ENCODE assay signal across 29 cellular contexts in the genomic region with DNA sequence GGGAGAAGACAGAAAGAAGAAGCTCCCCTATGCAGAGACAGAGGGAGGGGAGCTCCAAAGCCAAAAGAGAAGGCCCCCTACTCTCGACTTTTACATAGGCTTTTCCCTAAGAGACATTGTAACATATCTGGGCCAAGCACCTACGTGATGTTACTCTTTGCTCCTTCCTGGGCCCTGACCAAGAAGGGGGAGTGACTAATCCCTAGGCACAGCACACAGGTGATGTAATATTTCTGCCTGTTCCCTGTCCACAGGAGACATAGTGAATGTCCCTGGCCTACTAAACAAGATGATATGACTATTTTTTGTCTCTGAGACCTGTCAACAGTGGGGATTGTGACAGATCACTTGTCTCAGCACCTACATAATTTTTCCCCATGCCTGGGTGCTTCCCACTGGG.
"Had no signal": no experiment of that assay in that cellular context is flagged by ENCODE, and none has a peak within 500 bp of the region (broad histone marks: within the 10 kb centered on the region; RNA-seq: fewer than 3 reads in every experiment).

No MANE protein-coding gene starts in this region.

- H3K27me3 ChIP-seq: SJCRH30 had no signal

- H3K9me3 ChIP-seq: SJCRH30 had no signal

- H3K4me3 Mint-ChIP-seq: activated CD4-positive, alpha-beta T cell treated with anti-CD3 and anti-CD28 coated beads, Interleukin-2, amount 10 ng/mL, durations not matched to agents 24 days and 14 days; activated naive CD4-positive, alpha-beta T cell treated with anti-CD3 and anti-CD28 coated beads, Interleukin-2, amount 10 ng/mL, durations not matched to agents 7 days and 5 days; activated naive CD8-positive, alpha-beta T cell; activated naive CD8-positive, alpha-beta T cell treated with anti-CD3 and anti-CD28 coated beads, Interleukin-2, amount 50 U/mL, for 24 hours; activated T-cell treated with anti-CD3 and anti-CD28 coated beads, Interleukin-2, amount 50 U/mL, for 4 hours; activated T-helper 1 cell treated with anti-CD3 and anti-CD28 coated beads, Interleukin-12 subunit alpha, Interleukin-12 subunit beta, Interleukin-2, Interleukin-4 antibody, amounts not matched to agents 30 ng/mL and 10 ng/mL and 1 ng/mL, durations not matched to agents 14 hours and 24 hours and 36 hours; brain; T-helper 1 cell treated with Interleukin-12 subunit alpha and Interleukin-12 subunit beta and Interleukin-4 antibody, amounts not matched to agents 30 μg/mL and 1 μg/mL, for 36 hours; T-helper 2 cell treated with Interferon-gamma antibody and Interleukin-4, amounts not matched to agents 5 μg/mL and 100 μg/mL, for 36 hours had no signal

- H3K27ac Mint-ChIP-seq: activated CD4-positive, alpha-beta T cell treated with anti-CD3 and anti-CD28 coated beads, Interleukin-2, amount 10 ng/mL, durations not matched to agents 24 days and 14 days; activated naive CD4-positive, alpha-beta T cell treated with anti-CD3 and anti-CD28 coated beads, Interleukin-2, amount 10 ng/mL, durations not matched to agents 7 days and 5 days; activated naive CD8-positive, alpha-beta T cell; activated naive CD8-positive, alpha-beta T cell treated with anti-CD3 and anti-CD28 coated beads, Interleukin-2, amount 50 U/mL, for 24 hours; activated T-helper 1 cell treated with anti-CD3 and anti-CD28 coated beads, Interleukin-12 subunit alpha, Interleukin-12 subunit beta, Interleukin-2, Interleukin-4 antibody, amounts not matched to agents 30 ng/mL and 10 ng/mL and 1 ng/mL, durations not matched to agents 14 hours and 24 hours and 36 hours; brain; T-helper 1 cell treated with Interleukin-12 subunit alpha and Interleukin-12 subunit beta and Interleukin-4 antibody, amounts not matched to agents 30 μg/mL and 1 μg/mL, for 36 hours; T-helper 2 cell treated with Interferon-gamma antibody and Interleukin-4, amounts not matched to agents 5 μg/mL and 100 μg/mL, for 36 hours had no signal

- DNase-seq: activated CD4-positive, alpha-beta T cell treated with anti-CD3 and anti-CD28 coated beads, Interleukin-2, amount 10 ng/mL, durations not matched to agents 24 days and 14 days; activated CD4-positive, alpha-beta T cell treated with anti-CD3 and anti-CD28 coated beads, Interleukin-2, amount 50 U/mL, for 4 hours; activated CD8-positive, alpha-beta memory T cell treated with anti-CD3 and anti-CD28 coated beads, Interleukin-2, amount 50 U/mL, for 4 hours; activated effector memory CD4-positive, alpha-beta T cell treated with Interleukin-2 at 50 U/mL for 16 hours; activated naive CD4-positive, alpha-beta T cell treated with anti-CD3 and anti-CD28 coated beads, Interleukin-2, amount 10 ng/mL, durations not matched to agents 7 days and 5 days; activated naive CD8-positive, alpha-beta T cell treated with anti-CD3 and anti-CD28 coated beads, Interleukin-2, amount 50 U/mL, for 24 hours; activated T-cell treated with anti-CD3 and anti-CD28 coated beads for 4 hours; activated T-cell treated with anti-CD3 and anti-CD28 coated beads, Interleukin-2, amount 50 U/mL, for 4 hours; anterior cingulate cortex; NCI-H1048; NCI-H1105 treated with DMSO at 0.1 percent for 48 hours; NCI-H1436; NCI-H1694; NCI-H1930; NCI-H2081 treated with DMSO at 0.1 percent for 48 hours; NCI-H226; NCI-H446 treated with DMSO at 0.1 percent for 48 hours; NCI-H524 treated with DMSO at 0.1 percent for 48 hours; SHP77; SJCRH30 had no signal

- H3K4me1 Mint-ChIP-seq: activated CD4-positive, alpha-beta T cell treated with anti-CD3 and anti-CD28 coated beads, Interleukin-2, amount 10 ng/mL, durations not matched to agents 24 days and 14 days; activated naive CD4-positive, alpha-beta T cell treated with anti-CD3 and anti-CD28 coated beads, Interleukin-2, amount 10 ng/mL, durations not matched to agents 7 days and 5 days had no signal

- H3K4me1 ChIP-seq: SJCRH30 had no signal

- H3K4me3 ChIP-seq: K562, SJCRH30, SK-N-MC had no signal

- ATAC-seq: activated naive CD8-positive, alpha-beta T cell treated with anti-CD3 and anti-CD28 coated beads, Interleukin-2, amount 50 U/mL, for 24 hours; activated T-cell treated with anti-CD3 and anti-CD28 coated beads, Interleukin-2, amount 50 U/mL, for 4 hours; K562; Panc1 had no signal

- FAIRE-seq: K562, TTC549 had no signal

- H3K27me3 Mint-ChIP-seq: activated CD4-positive, alpha-beta T cell treated with anti-CD3 and anti-CD28 coated beads, Interleukin-2, amount 10 ng/mL, durations not matched to agents 24 days and 14 days; activated naive CD4-positive, alpha-beta T cell treated with anti-CD3 and anti-CD28 coated beads, Interleukin-2, amount 10 ng/mL, durations not matched to agents 7 days and 5 days; activated naive CD8-positive, alpha-beta T cell; activated naive CD8-positive, alpha-beta T cell treated with anti-CD3 and anti-CD28 coated beads, Interleukin-2, amount 50 U/mL, for 24 hours; brain had no signal

- H3K27ac ChIP-seq: SJCRH30, SK-N-MC had no signal
